Comparison of ENCODE assay signal across 22 cellular contexts in genomic region chr4:56321246-56321645, GRCh38.
"Had no signal": no experiment of that assay in that cellular context is flagged by ENCODE, and none has a peak within 500 bp of the region (broad histone marks: within the 10 kb centered on the region; RNA-seq: fewer than 3 reads in every experiment).

No MANE protein-coding gene starts in this region.

- H3K4me3 ChIP-seq: hepatocyte, mucosa of descending colon, right lobe of liver, tibial artery had no signal

- H3K27me3 Mint-ChIP-seq: memory B cell had no signal

- H3K9me3 ChIP-seq: mucosa of descending colon, right lobe of liver, tibial artery had no signal

- ATAC-seq: left cardiac atrium; mucosa of descending colon; right lobe of liver; stimulated activated effector memory CD8-positive, alpha-beta T cell treated with anti-CD3 and anti-CD28 coated beads, Interleukin-12 subunit alpha, Interleukin-12 subunit beta, amount 100 ng/mL, for 72 hours; stimulated activated naive CD8-positive, alpha-beta T cell treated with anti-CD3 and anti-CD28 coated beads, Interleukin-15, amount 100 ng/mL, for 72 hours had no signal

- DNase-seq: activated CD4-positive, alpha-beta memory T cell treated with anti-CD3 and anti-CD28 coated beads for 36 hours; activated CD4-positive, alpha-beta T cell treated with anti-CD3 and anti-CD28 coated beads for 48 hours; activated effector memory CD4-positive, alpha-beta T cell treated with Interleukin-2 at 50 U/mL for 16 hours; activated naive CD4-positive, alpha-beta T cell treated with anti-CD3 and anti-CD28 coated beads for 36 hours; activated naive CD8-positive, alpha-beta T cell treated with anti-CD3 and anti-CD28 coated beads, Interleukin-2, amount 10 ng/mL, durations not matched to agents 7 days and 5 days; activated T-cell treated with anti-CD3 and anti-CD28 coated beads, Interleukin-2, amount 50 U/mL, for 48 hours; amygdala; caudate nucleus; foreskin melanocyte; left cardiac atrium; mucosa of descending colon; occipital lobe; right lobe of liver; small intestine; stimulated activated CD4-positive, alpha-beta T cell treated with anti-CD3 and anti-CD28 coated beads, Interleukin-2, amount 100 ng/mL, for 24 hours; stimulated activated naive CD8-positive, alpha-beta T cell treated with anti-CD3 and anti-CD28 coated beads, Interleukin-15, amount 100 ng/mL, for 72 hours; T1000; tibial artery had no signal

- H3K79me2 ChIP-seq: hepatocyte had no signal

- H3K4me3 Mint-ChIP-seq: activated CD4-positive, alpha-beta memory T cell treated with anti-CD3 and anti-CD28 coated beads for 36 hours; activated naive CD4-positive, alpha-beta T cell treated with anti-CD3 and anti-CD28 coated beads for 36 hours; activated naive CD8-positive, alpha-beta T cell treated with anti-CD3 and anti-CD28 coated beads, Interleukin-2, amount 10 ng/mL, durations not matched to agents 7 days and 5 days; memory B cell; stimulated activated effector memory CD8-positive, alpha-beta T cell treated with anti-CD3 and anti-CD28 coated beads, Interleukin-12 subunit alpha, Interleukin-12 subunit beta, amount 100 ng/mL, for 72 hours; stimulated activated naive CD8-positive, alpha-beta T cell treated with anti-CD3 and anti-CD28 coated beads, Interleukin-15, amount 100 ng/mL, for 72 hours; T-helper 1 cell treated with Interleukin-12 subunit alpha and Interleukin-12 subunit beta and Interleukin-4 antibody, amounts not matched to agents 30 μg/mL and 1 μg/mL, for 36 hours had no signal

- H3K4me2 ChIP-seq: hepatocyte had no signal

- H3K4me1 ChIP-seq: right lobe of liver, tibial artery had no signal

- H3K36me3 Mint-ChIP-seq: activated CD4-positive, alpha-beta memory T cell treated with anti-CD3 and anti-CD28 coated beads for 36 hours; activated naive CD8-positive, alpha-beta T cell treated with anti-CD3 and anti-CD28 coated beads, Interleukin-2, amount 10 ng/mL, durations not matched to agents 7 days and 5 days; memory B cell; stimulated activated effector memory CD8-positive, alpha-beta T cell treated with anti-CD3 and anti-CD28 coated beads, Interleukin-12 subunit alpha, Interleukin-12 subunit beta, amount 100 ng/mL, for 72 hours had no signal

- H3K4me1 Mint-ChIP-seq: activated naive CD8-positive, alpha-beta T cell treated with anti-CD3 and anti-CD28 coated beads, Interleukin-2, amount 10 ng/mL, durations not matched to agents 7 days and 5 days; memory B cell; stimulated activated effector memory CD8-positive, alpha-beta T cell treated with anti-CD3 and anti-CD28 coated beads, Interleukin-12 subunit alpha, Interleukin-12 subunit beta, amount 100 ng/mL, for 72 hours had no signal

- H3K36me3 ChIP-seq: right lobe of liver, tibial artery had no signal

- H3K27ac ChIP-seq: hepatocyte, right lobe of liver, tibial artery had no signal

- H2AFZ ChIP-seq: hepatocyte had no signal

- H3K27me3 ChIP-seq: hepatocyte, right lobe of liver, tibial artery had no signal

- H3K27ac Mint-ChIP-seq: activated CD4-positive, alpha-beta memory T cell treated with anti-CD3 and anti-CD28 coated beads for 36 hours; activated naive CD4-positive, alpha-beta T cell treated with anti-CD3 and anti-CD28 coated beads for 36 hours; activated naive CD8-positive, alpha-beta T cell treated with anti-CD3 and anti-CD28 coated beads, Interleukin-2, amount 10 ng/mL, durations not matched to agents 7 days and 5 days; memory B cell; stimulated activated effector memory CD8-positive, alpha-beta T cell treated with anti-CD3 and anti-CD28 coated beads, Interleukin-12 subunit alpha, Interleukin-12 subunit beta, amount 100 ng/mL, for 72 hours; stimulated activated naive CD8-positive, alpha-beta T cell treated with anti-CD3 and anti-CD28 coated beads, Interleukin-15, amount 100 ng/mL, for 72 hours; T-helper 1 cell treated with Interleukin-12 subunit alpha and Interleukin-12 subunit beta and Interleukin-4 antibody, amounts not matched to agents 30 μg/mL and 1 μg/mL, for 36 hours had no signal

- H3K9me3 Mint-ChIP-seq: activated CD4-positive, alpha-beta memory T cell treated with anti-CD3 and anti-CD28 coated beads for 36 hours; activated naive CD4-positive, alpha-beta T cell treated with anti-CD3 and anti-CD28 coated beads for 36 hours; activated naive CD8-positive, alpha-beta T cell treated with anti-CD3 and anti-CD28 coated beads, Interleukin-2, amount 10 ng/mL, durations not matched to agents 7 days and 5 days; memory B cell; stimulated activated effector memory CD8-positive, alpha-beta T cell treated with anti-CD3 and anti-CD28 coated beads, Interleukin-12 subunit alpha, Interleukin-12 subunit beta, amount 100 ng/mL, for 72 hours; stimulated activated naive CD8-positive, alpha-beta T cell treated with anti-CD3 and anti-CD28 coated beads, Interleukin-15, amount 100 ng/mL, for 72 hours; T-helper 1 cell treated with Interleukin-12 subunit alpha and Interleukin-12 subunit beta and Interleukin-4 antibody, amounts not matched to agents 30 μg/mL and 1 μg/mL, for 36 hours had no signal
